Comparison of ENCODE assay signal across 1 cellular context in genomic region chr1:27643626-27644368, GRCh38.
TF ChIP-seq lines count a peak whose summit lies in the region.

No MANE protein-coding gene starts in this region.

TF ChIP-seq in HepG2, 621 proteins besides CTCF, POLR2A, EP300 and RAD21 (continued from another document and continues in another):
- TF ChIP-seq NFAT5 (CRISPR knock-in tag; IDR thresholded peaks at IDR 0.05) = no peak
- TF ChIP-seq MAZ (IDR thresholded peaks at IDR 0.05; ENCODE audit: borderline replicate concordance, low read depth, low read length) = no peak
- no peak for TF ChIP-seq MAZ (CRISPR knock-in tag; IDR thresholded peaks at IDR 0.05; ENCODE audit: low read depth)
- no peak for TF ChIP-seq FOXO1 (CRISPR knock-in tag; IDR thresholded peaks at IDR 0.05)
- TF ChIP-seq HNF4G (IDR thresholded peaks at IDR 0.05; ENCODE audit: borderline replicate concordance, low read depth, low read length) = no peak
- no peak for TF ChIP-seq HNF4G (CRISPR knock-in tag; IDR thresholded peaks at IDR 0.05; ENCODE audit: borderline replicate concordance, low read depth)
- no peak for TF ChIP-seq TARDBP (CRISPR knock-in tag; IDR thresholded peaks at IDR 0.05)
- TF ChIP-seq ZNF770 (CRISPR knock-in tag; IDR thresholded peaks at IDR 0.05) = no peak
- no peak for TF ChIP-seq ZNF574 (CRISPR knock-in tag; IDR thresholded peaks at IDR 0.05)
- TF ChIP-seq GTF2F1 (IDR thresholded peaks at IDR 0.05; ENCODE audit: low read length) = no peak
- TF ChIP-seq ZNF746 (CRISPR knock-in tag; IDR thresholded peaks at IDR 0.05) = no peak
- no peak for TF ChIP-seq DNMT1 (CRISPR knock-in tag; IDR thresholded peaks at IDR 0.05)
- TF ChIP-seq BHLHE40 (IDR thresholded peaks at IDR 0.05; ENCODE audit: low read length) = 0 out of 2 replicates have a peak, but pooled peaks have one; percentile 40
- peak; percentile 22; the same call in 1 of the 2 replicates for TF ChIP-seq ZNF687 (CRISPR knock-in tag; IDR thresholded peaks at IDR 0.05)
- TF ChIP-seq KLF15 (CRISPR knock-in tag; IDR thresholded peaks at IDR 0.05; ENCODE audit: borderline replicate concordance) = no peak
- no peak for TF ChIP-seq FOXK1 (CRISPR knock-in tag; IDR thresholded peaks at IDR 0.05; ENCODE audit: borderline replicate concordance, low read depth)
- no peak for TF ChIP-seq ZNF18 (CRISPR knock-in tag; IDR thresholded peaks at IDR 0.05; ENCODE audit: insufficient replicate concordance)
- no peak for TF ChIP-seq NR0B2 (CRISPR knock-in tag; IDR thresholded peaks at IDR 0.05)
- TF ChIP-seq ZHX2 (IDR thresholded peaks at IDR 0.05; ENCODE audit: low read depth) = no peak
- TF ChIP-seq ZHX2 (CRISPR knock-in tag; IDR thresholded peaks at IDR 0.05; ENCODE audit: borderline replicate concordance) = no peak
- no peak for TF ChIP-seq ZBTB7B (CRISPR knock-in tag; IDR thresholded peaks at IDR 0.05)
- TF ChIP-seq MBNL3 (CRISPR knock-in tag; conservative IDR thresholded peaks at IDR 0.05) = no peak
- no peak for TF ChIP-seq MEIS1 (CRISPR knock-in tag; IDR thresholded peaks at IDR 0.05; ENCODE audit: borderline replicate concordance)
- no peak for TF ChIP-seq GTF3A (CRISPR knock-in tag; conservative IDR thresholded peaks at IDR 0.05)
- TF ChIP-seq IRF9 (CRISPR knock-in tag; IDR thresholded peaks at IDR 0.05; ENCODE audit: borderline replicate concordance) = no peak
